In the genomic region with DNA sequence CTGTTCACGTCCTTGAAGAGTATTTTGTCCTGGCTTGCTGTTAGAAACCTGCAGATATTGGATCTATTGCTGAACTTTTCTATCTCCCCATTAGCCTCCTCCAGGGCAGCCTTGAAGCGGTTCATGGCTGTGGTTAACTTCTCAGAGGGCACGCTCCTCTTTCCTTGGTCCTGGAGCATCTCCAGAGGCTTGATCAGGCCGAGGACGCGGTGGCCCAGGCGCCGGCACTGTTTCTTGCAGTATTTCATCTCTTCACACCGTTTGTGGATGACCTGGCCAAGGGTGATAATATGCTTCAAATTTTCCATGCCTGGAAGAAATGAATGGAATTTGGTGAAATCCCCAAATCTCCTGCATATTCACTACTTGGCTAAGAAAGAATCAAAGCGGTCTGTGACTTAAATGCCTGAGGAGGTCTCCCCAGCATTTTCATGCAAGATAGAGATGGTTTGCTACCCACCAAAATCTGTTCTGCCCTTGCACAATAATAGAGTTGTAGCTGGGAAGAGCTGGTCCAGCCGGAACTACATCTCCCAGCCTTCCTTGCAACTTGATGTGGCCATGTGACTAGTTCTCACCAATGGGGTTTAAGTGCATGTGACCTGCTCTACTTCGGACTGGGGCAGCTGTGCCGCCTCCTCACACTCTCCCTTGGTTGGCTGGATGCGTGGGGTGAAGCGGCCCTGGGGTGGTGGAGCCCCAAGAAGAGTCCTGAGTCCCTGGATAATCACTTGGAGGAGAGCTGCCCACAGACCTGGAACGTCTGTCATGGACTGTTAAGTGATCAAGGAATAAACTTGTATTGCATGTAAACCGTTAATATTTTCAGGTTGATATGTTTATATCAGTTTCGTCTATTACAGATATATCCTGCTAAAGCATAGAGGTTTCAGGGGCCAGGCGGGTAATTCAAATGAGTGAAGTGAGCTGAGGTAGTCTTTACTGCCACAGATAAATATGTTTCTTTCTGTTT, we compare ENCODE assay signal across 8 cellular contexts. TPM values are rescaled to one million over a fixed set of nuclear protein-coding genes. Genes with fewer than 3 reads are reported as not detected.
DNase-seq lines count a peak whose midpoint lies in the region; ATAC-seq and TF ChIP-seq lines count a peak whose summit lies in the region.

No MANE protein-coding gene starts in this region.

- peaks cover 39% of the 10 kb centered on the region for H3K36me3 ChIP-seq in CD4-positive, CD25-positive, alpha-beta regulatory T cell (ENCODE audit: control insufficient read depth, insufficient read depth, low read length)
- peaks cover 41% of the 10 kb centered on the region for H3K36me3 ChIP-seq in lower lobe of right lung

- H3K27ac Mint-ChIP-seq in CD4-positive, CD25-positive, alpha-beta regulatory T cell = peak overlapping the region; percentile 70 to 89 (median 89)

- no peak for TF ChIP-seq CTCF in lower lobe of right lung (IDR thresholded peaks at IDR 0.05)

- ATAC-seq in CD4-positive, CD25-positive, alpha-beta regulatory T cell (ENCODE audit: low read depth in 2 of 2) = peak; percentile 68 to 71
- ATAC-seq in GM19395 (IDR thresholded peaks at IDR 0.05; ENCODE audit: unreplicated experiment) (peak; percentile 77), HG03469 (IDR thresholded peaks at IDR 0.05; ENCODE audit: unreplicated experiment) (peak; percentile 86), lower lobe of right lung (peak; percentile 93 to 94)

- intact Hi-C loops in lower lobe of right lung (cut with DNase I) = no loop called here

- H3K36me3 Mint-ChIP-seq in CD4-positive, CD25-positive, alpha-beta regulatory T cell = peaks cover 42% of the 10 kb centered on the region

- peaks cover 41 to 60% (median 47%) of the 10 kb centered on the region in 4 donors for H3K4me1 Mint-ChIP-seq in CD4-positive, CD25-positive, alpha-beta regulatory T cell

- H3K9me3 Mint-ChIP-seq in CD4-positive, CD25-positive, alpha-beta regulatory T cell = no peaks in the 10 kb centered on the region

- no peaks in the 10 kb centered on the region for H3K9me3 ChIP-seq in CD4-positive, CD25-positive, alpha-beta regulatory T cell (ENCODE audit: control insufficient read depth in 2 of 2, low read length in 2 of 2)
- no peaks in the 10 kb centered on the region for H3K9me3 ChIP-seq in lower lobe of right lung

- H3K4me3 ChIP-seq in CD4-positive, CD25-positive, alpha-beta regulatory T cell (ENCODE audit: low read depth, low read length) = peak overlapping the region; percentile 63
- H3K4me3 ChIP-seq in lower lobe of right lung = peak overlapping the region; percentile 44

- H3K27ac ChIP-seq in CD4-positive, CD25-positive, alpha-beta regulatory T cell (ENCODE audit: insufficient read depth, low read length, poor library complexity, severe bottlenecking) = peak overlapping the region; percentile 23
- H3K27ac ChIP-seq in lower lobe of right lung = no peak overlapping the region

- peaks cover 5% of the 10 kb centered on the region for H3K27me3 Mint-ChIP-seq in CD4-positive, CD25-positive, alpha-beta regulatory T cell

- H3K4me3 Mint-ChIP-seq in CD4-positive, CD25-positive, alpha-beta regulatory T cell = peak overlapping the region; percentile 84 to 94 (median 88)

- H3K4me1 ChIP-seq in CD4-positive, CD25-positive, alpha-beta regulatory T cell (ENCODE audit: control insufficient read depth, insufficient read depth, low read length, poor library complexity, severe bottlenecking) = peaks cover 33% of the 10 kb centered on the region
- peaks cover 30% of the 10 kb centered on the region for H3K4me1 ChIP-seq in lower lobe of right lung

- H3K27me3 ChIP-seq in CD4-positive, CD25-positive, alpha-beta regulatory T cell (ENCODE audit: control insufficient read depth, insufficient read depth, low read length) = no peaks in the 10 kb centered on the region
- no peaks in the 10 kb centered on the region for H3K27me3 ChIP-seq in lower lobe of right lung (ENCODE audit: low read depth)

- peak; percentile 61 to 87 (median 69) for DNase-seq in CD4-positive, CD25-positive, alpha-beta regulatory T cell
- DNase-seq in NCI-H748 (lab: John Stamatoyannopoulos, UW; ENCODE audit: unreplicated experiment) = peak; percentile 72
- DNase-seq in activated CD4-positive, alpha-beta T cell treated with anti-CD3 and anti-CD28 coated beads, Interleukin-2, amount 50 U/mL, for 1 hour = peak; percentile 53
- DNase-seq in effector CD8-positive, alpha-beta T cell (lab: John Stamatoyannopoulos, UW) = peak; percentile 39
- peak; percentile 83 for DNase-seq in lower lobe of right lung
- peak; percentile 21 to 53 (median 32) for DNase-seq in stimulated activated CD4-positive, alpha-beta T cell treated with anti-CD3 and anti-CD28 coated beads, TNF-alpha, amount 100 ng/mL, for 48 hours (ENCODE audit: low read depth in 3 of 3)

RNA-seq across cellular contexts. Expression of a gene that starts 4.9 kb away (rescaled TPM):
- 50.0 TPM for total RNA-seq in CD4-positive, CD25-positive, alpha-beta regulatory T cell
- polyA plus RNA-seq in CD4-positive, CD25-positive, alpha-beta regulatory T cell = 10 to 100 TPM; 15.6 to 21.3 (median 20.8) TPM
- 36.7 TPM for total RNA-seq in lower lobe of right lung

RNA-seq across cellular contexts. Expression of a gene that starts 29.1 kb away (rescaled TPM):
- 48.5 TPM for total RNA-seq in CD4-positive, CD25-positive, alpha-beta regulatory T cell
- polyA plus RNA-seq in CD4-positive, CD25-positive, alpha-beta regulatory T cell = 10 to 100 TPM; 17.8 to 29.5 (median 21.6) TPM
- total RNA-seq in lower lobe of right lung = 22.5 TPM

Comparison
In these comparisons a context has a peak if more than half of its experiments do, and no peak if none do; other contexts are left out.
1. DNase-seq: peak in every context shown above with its lines; median percentile 83 in lower lobe of right lung; 72 in NCI-H748; 69 in CD4-positive, CD25-positive, alpha-beta regulatory T cell; 53 in activated CD4-positive, alpha-beta T cell treated with anti-CD3 and anti-CD28 coated beads, Interleukin-2, amount 50 U/mL, for 1 hour; 39 in effector CD8-positive, alpha-beta T cell; 32 in stimulated activated CD4-positive, alpha-beta T cell treated with anti-CD3 and anti-CD28 coated beads, TNF-alpha, amount 100 ng/mL, for 48 hours.